In genomic region chr11:134659882-134660281, GRCh38 we compare ENCODE assay signal across 16 cellular contexts.
DNase-seq lines count a peak whose midpoint lies in the region; ATAC-seq, FAIRE-seq and TF ChIP-seq lines count a peak whose summit lies in the region.
"Had no signal": no experiment of that assay in that cellular context is flagged by ENCODE, and none has a peak within 500 bp of the region (broad histone marks: within the 10 kb centered on the region; RNA-seq: fewer than 3 reads in every experiment).

No MANE protein-coding gene starts in this region.

- no peaks in the 10 kb centered on the region for H3K36me3 Mint-ChIP-seq in activated CD8-positive, alpha-beta memory T cell treated with anti-CD3 and anti-CD28 coated beads, Interleukin-2, amount 10 ng/mL, durations not matched to agents 7 days and 5 days
- H3K36me3 Mint-ChIP-seq: CD8-positive, alpha-beta T cell had no signal

- 5% methylated on average over 8 of the region's 8 CpGs for WGBS in K562 (ENCODE audit: insufficient coverage, low coverage, missing lambda C conversion rate)
- 75% methylated on average over 8 of the region's 8 CpGs for WGBS in lower leg skin, 2 donors
- 85 to 93% methylated on average over 8 of the region's 8 CpGs for WGBS in testis, 2 donors

- H2AFZ ChIP-seq in K562 (ENCODE audit: low read depth, low read length) = no peak overlapping the region
- H2AFZ ChIP-seq: GM23248 had no signal

- H3K27ac Mint-ChIP-seq in activated CD8-positive, alpha-beta memory T cell treated with anti-CD3 and anti-CD28 coated beads, Interleukin-2, amount 10 ng/mL, durations not matched to agents 7 days and 5 days = no peak overlapping the region
- H3K27ac Mint-ChIP-seq: CD8-positive, alpha-beta T cell had no signal

- peaks cover 4% of the 10 kb centered on the region for H3K27me3 Mint-ChIP-seq in activated CD8-positive, alpha-beta memory T cell treated with anti-CD3 and anti-CD28 coated beads, Interleukin-2, amount 10 ng/mL, durations not matched to agents 7 days and 5 days

- H3K4me3 ChIP-seq in K562 (no peak overlapping the region), lower leg skin (ENCODE audit: low read depth, poor library complexity, severe bottlenecking) (no peak overlapping the region), testis (no peak overlapping the region)
- H3K4me3 ChIP-seq: GM23248, MG63 had no signal

- POLR2A ChIA-PET in K562 (lab: Yijun Ruan, JAX) = interaction anchor here (0.6 kb wide), 1 partner anchor 14 kb away, joined by 4 read pairs; no protein-coding TSS in a partner anchor

- H3K9me1 ChIP-seq in K562 (ENCODE audit: control insufficient read depth, insufficient read depth, low read length) = no peaks in the 10 kb centered on the region

- no peaks in the 10 kb centered on the region for H3K79me2 ChIP-seq in K562 (ENCODE audit: control insufficient read depth, insufficient read depth, low read length)

- BruUV-seq in K562 (replicated peaks; lab: Mats Ljungman, UMichigan) = no TSS peak

- no peaks in the 10 kb centered on the region for H3K36me3 ChIP-seq in K562 (ENCODE audit: control insufficient read depth, insufficient read depth, low read length)
- no peaks in the 10 kb centered on the region for H3K36me3 ChIP-seq in testis (ENCODE audit: low read depth, missing control alignments)
- H3K36me3 ChIP-seq: MG63 had no signal

- peaks cover 0 to 4% of the 10 kb centered on the region in 2 experiments; a peak in 2 of 5 replicates for H3K4me1 ChIP-seq in K562 (replicated peaks in 1 of 2; ENCODE audit: control insufficient read depth in 2 of 2, insufficient read depth in 2 of 2, low read length in 2 of 2)
- H3K4me1 ChIP-seq in testis = no peaks in the 10 kb centered on the region

- no peak overlapping the region for H3K27ac ChIP-seq in K562 (ENCODE audit: extremely low read depth, low read depth, low read length)
- H3K27ac ChIP-seq in testis = no peak overlapping the region
- H3K27ac ChIP-seq: GM23248 had no signal

- no peak for TF ChIP-seq CTCF in K562 (IDR thresholded peaks at IDR 0.05 in 2 of 3, conservative IDR thresholded peaks at IDR 0.05 in 1 of 3; ENCODE audit: insufficient read depth in 2 of 3, low read depth in 1 of 3, low read length in 3 of 3)
- TF ChIP-seq CTCF in lower leg skin (IDR thresholded peaks at IDR 0.05) = no peak
- no peak for TF ChIP-seq CTCF in testis (IDR thresholded peaks at IDR 0.05)
- TF ChIP-seq CTCF in GM20000 (IDR thresholded peaks at IDR 0.05; ENCODE audit: extremely low read depth, missing control alignments) = no peak

- no peak for TF ChIP-seq POLR2A in K562 (conservative IDR thresholded peaks at IDR 0.05)
- no peak for TF ChIP-seq POLR2A in lower leg skin (IDR thresholded peaks at IDR 0.05)
- no peak for TF ChIP-seq POLR2A in testis (IDR thresholded peaks at IDR 0.05)

- H3K4me2 ChIP-seq in K562 (ENCODE audit: insufficient read depth, low read length) = no peak overlapping the region

- CTCF ChIA-PET in activated CD8-positive, alpha-beta memory T cell treated with anti-CD3 and anti-CD28 coated beads, Interleukin-2, amount 10 ng/mL, durations not matched to agents 7 days and 5 days (lab: Charles Lee) = no interaction called here
- CTCF ChIA-PET in K562 (lab: Yijun Ruan, JAX; ENCODE audit: low intra/inter-chr PET ratio) = no interaction called here

- H3K9me3 ChIP-seq in K562 (replicated peaks; ENCODE audit: control insufficient read depth, insufficient read depth, low read depth, low read length) = no peaks in the 10 kb centered on the region
- H3K9me3 ChIP-seq in testis = no peaks in the 10 kb centered on the region
- H3K9me3 ChIP-seq: MG63 had no signal

- no peak for TF ChIP-seq RAD21 in K562 (CRISPR knock-in tag; conservative IDR thresholded peaks at IDR 0.05 in 1 of 2, IDR thresholded peaks at IDR 0.05 in 1 of 2)

- H3K4me3 Mint-ChIP-seq in activated CD8-positive, alpha-beta memory T cell treated with anti-CD3 and anti-CD28 coated beads, Interleukin-2, amount 10 ng/mL, durations not matched to agents 7 days and 5 days = no peak overlapping the region
- H3K4me3 Mint-ChIP-seq: CD8-positive, alpha-beta T cell had no signal

- H3K9ac ChIP-seq in K562 (ENCODE audit: insufficient read depth in 1 of 2, low read depth in 2 of 2, low read length in 2 of 2) = no peak overlapping the region
- H3K9ac ChIP-seq: GM23248 had no signal

- no peak for TF ChIP-seq EP300 in K562 (IDR thresholded peaks at IDR 0.05; ENCODE audit: low read length)

- DNase-seq in activated CD8-positive, alpha-beta memory T cell treated with anti-CD3 and anti-CD28 coated beads, Interleukin-2, amount 10 ng/mL, durations not matched to agents 7 days and 5 days = peak; percentile 12
- no peak for DNase-seq in activated CD8-positive, alpha-beta memory T cell treated with anti-CD3 and anti-CD28 coated beads, Interleukin-2, amount 50 U/mL, for 4 hours
- DNase-seq in K562 (ENCODE audit: extremely low read depth in 1 of 4, low spot score in 3 of 4) = no peak
- DNase-seq in lower leg skin (ENCODE audit: low spot score in 2 of 2) = peak; percentile 6 to 32
- peak; percentile 9 for DNase-seq in testis
- no peak for DNase-seq in GM20000 (ENCODE audit: low spot score)
- DNase-seq: GM23248, Karpas-422, MG63, NCI-H1092 treated with DMSO at 0.1 percent for 48 hours, NCI-H2081 treated with DMSO at 0.1 percent for 48 hours, NCI-H510A treated with DMSO at 0.1 percent for 48 hours had no signal

- no peak for ATAC-seq in activated CD8-positive, alpha-beta memory T cell treated with anti-CD3 and anti-CD28 coated beads, Interleukin-2, amount 10 ng/mL, durations not matched to agents 7 days and 5 days
- ATAC-seq in K562 (no peak), GM18502 (IDR thresholded peaks at IDR 0.05; ENCODE audit: poor library complexity, unreplicated experiment) (no peak), HG02798 (IDR thresholded peaks at IDR 0.05; ENCODE audit: poor library complexity, unreplicated experiment) (no peak)
- ATAC-seq: CD8-positive, alpha-beta T cell; Panc1 had no signal

- no peaks in the 10 kb centered on the region for H3K4me1 Mint-ChIP-seq in activated CD8-positive, alpha-beta memory T cell treated with anti-CD3 and anti-CD28 coated beads, Interleukin-2, amount 10 ng/mL, durations not matched to agents 7 days and 5 days

- peaks cover 11% of the 10 kb centered on the region for H3K9me3 Mint-ChIP-seq in activated CD8-positive, alpha-beta memory T cell treated with anti-CD3 and anti-CD28 coated beads, Interleukin-2, amount 10 ng/mL, durations not matched to agents 7 days and 5 days (ENCODE audit: low read depth)

- intact Hi-C loops in K562 (cut with micrococcal nuclease) (no loop called here), lower leg skin (cut with DNase I; ENCODE audit: low total_unique reads) (no loop called here), testis (cut with DNase I; ENCODE audit: low total_unique reads) (no loop called here)

- H3K27me3 ChIP-seq in K562 (ENCODE audit: control insufficient read depth in 2 of 2, insufficient read depth in 2 of 2, low read length in 2 of 2) = peaks cover 0 to 9% of the 10 kb centered on the region in 2 experiments; a peak in 2 of 5 replicates
- H3K27me3 ChIP-seq in testis = no peaks in the 10 kb centered on the region
- H3K27me3 ChIP-seq: MG63 had no signal

- FAIRE-seq in K562 (lab: Jason Lieb, UNC) = no peak

- H4K20me1 ChIP-seq in K562 (replicated peaks; ENCODE audit: control insufficient read depth, insufficient read depth, low read length) = no peaks in the 10 kb centered on the region

- in situ Hi-C loops in K562 (cut with MboI) = no loop called here

TF ChIP-seq in K562, 482 proteins besides CTCF, POLR2A, EP300 and RAD21:
- TF ChIP-seq TAF15 (IDR thresholded peaks at IDR 0.05; ENCODE audit: low read depth, low read length) = no peak
- TF ChIP-seq ZNF274 (IDR thresholded peaks at IDR 0.05; ENCODE audit: borderline replicate concordance, low read depth, low read length) = 0 out of 2 replicates have a peak, but pooled peaks have one; percentile 35

Comparison
In these comparisons a context has a peak if more than half of its experiments do, and no peak if none do; other contexts are left out.
1. DNase-seq: peak in activated CD8-positive, alpha-beta memory T cell treated with anti-CD3 and anti-CD28 coated beads, Interleukin-2, amount 10 ng/mL, durations not matched to agents 7 days and 5 days (single experiment), lower leg skin (2 of 2) and testis (single experiment); none in activated CD8-positive, alpha-beta memory T cell treated with anti-CD3 and anti-CD28 coated beads, Interleukin-2, amount 50 U/mL, for 4 hours (single experiment), K562 (0 of 4) and GM20000 (single experiment).